In genomic region chr2:44528595-44528994, GRCh38 we compare ENCODE assay signal across 1 cellular context.
TF ChIP-seq lines count a peak whose summit lies in the region.

No MANE protein-coding gene starts in this region.

TF ChIP-seq in IMR-90, 13 proteins besides CTCF, POLR2A, EP300 and RAD21:
- TF ChIP-seq NFE2L2 (IDR thresholded peaks at IDR 0.05; ENCODE audit: low read depth, low read length) = no peak
- peak; percentile 73 for TF ChIP-seq CEBPB (IDR thresholded peaks at IDR 0.05; ENCODE audit: low read depth, low read length)
